In the genomic region with DNA sequence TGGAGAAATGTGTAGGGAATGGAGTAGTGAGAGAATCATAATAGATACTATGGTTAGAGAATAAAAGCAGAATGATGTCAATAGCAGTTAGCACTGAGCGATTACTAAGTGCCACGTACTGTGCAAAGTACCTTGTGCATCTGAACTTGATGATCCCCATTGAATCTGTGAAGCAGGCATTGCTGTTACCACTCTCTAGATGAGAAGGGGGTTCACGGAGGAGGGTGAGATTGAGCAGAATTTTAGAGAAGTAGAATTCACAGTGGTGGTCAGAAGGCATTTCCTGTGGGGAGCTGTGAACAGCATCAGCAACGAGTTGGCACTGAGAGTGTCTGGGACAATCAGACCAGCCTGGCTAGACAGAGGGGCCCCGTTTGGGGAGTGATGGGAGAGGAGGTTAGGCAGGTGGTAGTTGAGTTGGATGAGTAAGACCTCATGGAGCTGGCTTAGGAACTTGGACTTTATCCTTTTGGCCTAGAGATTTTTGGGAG, we compare ENCODE assay signal across 13 cellular contexts.
A peak's percentile ranks its signal among the peaks of the same experiment; 100 is the strongest.
DNase-seq lines count a peak whose midpoint lies in the region; ATAC-seq and TF ChIP-seq lines count a peak whose summit lies in the region.
"Had no signal": no experiment of that assay in that cellular context is flagged by ENCODE, and none has a peak within 500 bp of the region (broad histone marks: within the 10 kb centered on the region; RNA-seq: fewer than 3 reads in every experiment).

No MANE protein-coding gene starts in this region.

- TF ChIP-seq CTCF in astrocyte of the spinal cord (IDR thresholded peaks at IDR 0.05; ENCODE audit: low read depth, low read length): no peak

- H3K4me3 Mint-ChIP-seq in T-helper 2 cell treated with Interferon-gamma antibody and Interleukin-4, amounts not matched to agents 5 μg/mL and 100 μg/mL, for 36 hours: no peak overlapping the region
- H3K4me3 Mint-ChIP-seq: activated naive CD8-positive, alpha-beta T cell treated with anti-CD3 and anti-CD28 coated beads, Interleukin-2, amount 10 ng/mL, durations not matched to agents 7 days and 5 days had no signal

- no peaks in the 10 kb centered on the region for H3K27me3 Mint-ChIP-seq in T-helper 2 cell treated with Interferon-gamma antibody and Interleukin-4, amounts not matched to agents 5 μg/mL and 100 μg/mL, for 36 hours (ENCODE audit: low read depth)
- H3K27me3 Mint-ChIP-seq: activated naive CD8-positive, alpha-beta T cell treated with anti-CD3 and anti-CD28 coated beads, Interleukin-2, amount 10 ng/mL, durations not matched to agents 7 days and 5 days had no signal

- H3K27ac Mint-ChIP-seq in T-helper 2 cell treated with Interferon-gamma antibody and Interleukin-4, amounts not matched to agents 5 μg/mL and 100 μg/mL, for 36 hours: no peak overlapping the region
- H3K27ac Mint-ChIP-seq: activated naive CD8-positive, alpha-beta T cell treated with anti-CD3 and anti-CD28 coated beads, Interleukin-2, amount 10 ng/mL, durations not matched to agents 7 days and 5 days had no signal

- peak overlapping the region; percentile 2 for H3K27ac ChIP-seq in temporal lobe (ENCODE audit: low read depth, low read length)

- in situ Hi-C loops in astrocyte of the spinal cord (cut with HindIII; ENCODE audit: low sequenced_read_pairs): no loop called here

- no peaks in the 10 kb centered on the region for H3K36me3 Mint-ChIP-seq in T-helper 2 cell treated with Interferon-gamma antibody and Interleukin-4, amounts not matched to agents 5 μg/mL and 100 μg/mL, for 36 hours (ENCODE audit: low read depth)
- H3K36me3 Mint-ChIP-seq: activated naive CD8-positive, alpha-beta T cell treated with anti-CD3 and anti-CD28 coated beads, Interleukin-2, amount 10 ng/mL, durations not matched to agents 7 days and 5 days had no signal

- H3K4me3 ChIP-seq in astrocyte of the spinal cord (ENCODE audit: low read depth, low read length): no peak overlapping the region

- peak; percentile 9 for DNase-seq in SKM-1 treated with dmso at 0.1 percent for 144 hours (lab: John Stamatoyannopoulos, UW; ENCODE audit: unreplicated experiment)
- DNase-seq in SKM-1 (lab: John Stamatoyannopoulos, UW; ENCODE audit: unreplicated experiment): no peak
- DNase-seq in astrocyte of the spinal cord (ENCODE audit: low read depth, low spot score): peak; percentile 33
- no peak for DNase-seq in NCI-H345 (lab: John Stamatoyannopoulos, UW)
- no peak for DNase-seq in NCI-H2227 treated with DMSO at 0.1 percent for 48 hours (lab: John Stamatoyannopoulos, UW)
- DNase-seq in T-helper 2 cell treated with Interferon-gamma antibody and Interleukin-4, amounts not matched to agents 5 μg/mL and 100 μg/mL, for 36 hours (ENCODE audit: low spot score): no peak
- DNase-seq: 8988T; activated CD4-positive, alpha-beta T cell treated with anti-CD3 and anti-CD28 coated beads, Interleukin-2, amount 50 U/mL, for 4 hours; activated naive CD8-positive, alpha-beta T cell treated with anti-CD3 and anti-CD28 coated beads, Interleukin-2, amount 10 ng/mL, durations not matched to agents 7 days and 5 days; NCI-H510A treated with DMSO at 0.1 percent for 48 hours; stimulated activated CD4-positive, alpha-beta T cell treated with anti-CD3 and anti-CD28 coated beads, Interleukin-12 subunit alpha, Interleukin-12 subunit beta, amount 100 ng/mL, for 4 hours had no signal

- no peaks in the 10 kb centered on the region for H3K9me3 Mint-ChIP-seq in T-helper 2 cell treated with Interferon-gamma antibody and Interleukin-4, amounts not matched to agents 5 μg/mL and 100 μg/mL, for 36 hours
- H3K9me3 Mint-ChIP-seq: activated naive CD8-positive, alpha-beta T cell treated with anti-CD3 and anti-CD28 coated beads, Interleukin-2, amount 10 ng/mL, durations not matched to agents 7 days and 5 days had no signal

- peak; percentile 73 for ATAC-seq in HG03469 (IDR thresholded peaks at IDR 0.05; ENCODE audit: unreplicated experiment)

- H3K4me1 Mint-ChIP-seq in T-helper 2 cell treated with Interferon-gamma antibody and Interleukin-4, amounts not matched to agents 5 μg/mL and 100 μg/mL, for 36 hours (ENCODE audit: low read depth): no peaks in the 10 kb centered on the region

Comparison
In these comparisons a context has a peak if more than half of its experiments do, and no peak if none do; other contexts are left out.
1. DNase-seq: peak in SKM-1 treated with dmso at 0.1 percent for 144 hours (single experiment) and astrocyte of the spinal cord (single experiment); none in SKM-1 (single experiment), NCI-H345 (single experiment), NCI-H2227 treated with DMSO at 0.1 percent for 48 hours (single experiment) and T-helper 2 cell treated with Interferon-gamma antibody and Interleukin-4, amounts not matched to agents 5 μg/mL and 100 μg/mL, for 36 hours (single experiment).